In the genomic region with DNA sequence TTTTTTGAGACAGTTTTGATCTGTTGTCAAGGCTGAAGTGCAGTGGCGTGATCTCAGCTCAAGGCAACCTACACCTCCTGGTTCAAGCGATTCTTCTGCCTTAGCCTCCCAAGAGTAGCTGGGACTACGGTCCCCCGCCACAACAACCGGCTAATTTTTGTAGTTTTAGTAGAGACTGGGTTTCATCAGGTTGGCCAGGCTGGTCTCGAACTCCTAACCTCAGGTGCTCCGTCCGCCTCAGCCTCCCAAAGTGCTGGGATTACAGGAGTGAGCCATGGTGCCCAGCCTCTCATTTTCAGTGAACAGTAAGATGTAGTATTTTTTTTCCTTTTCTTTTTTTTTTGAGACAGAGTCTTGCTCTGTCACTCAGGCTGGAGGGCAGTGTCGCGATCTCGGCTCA, we compare ENCODE assay signal across 24 cellular contexts. TPM values are rescaled to one million over a fixed set of nuclear protein-coding genes. Genes with fewer than 3 reads are reported as not detected.
DNase-seq lines count a peak whose midpoint lies in the region; ATAC-seq, FAIRE-seq and TF ChIP-seq lines count a peak whose summit lies in the region.
"Had no signal": no experiment of that assay in that cellular context is flagged by ENCODE, and none has a peak within 500 bp of the region (broad histone marks: within the 10 kb centered on the region; RNA-seq: fewer than 3 reads in every experiment).

No MANE protein-coding gene starts in this region.

- DNase-seq in activated T-cell treated with anti-CD3 and anti-CD28 coated beads, Interleukin-2, amount 50 U/mL, for 72 hours: no peak
- no peak for DNase-seq in activated T-cell treated with anti-CD3 and anti-CD28 coated beads, Interleukin-2, amount 50 U/mL, for 4 hours
- no peak for DNase-seq in activated naive CD8-positive, alpha-beta T cell treated with anti-CD3 and anti-CD28 coated beads, Interleukin-2, amount 50 U/mL, for 24 hours
- DNase-seq in lower lobe of right lung: peak; percentile 31
- no peak for DNase-seq in pons (ENCODE audit: low spot score)
- no peak for DNase-seq in GM19239 (ENCODE audit: insufficient read length, low spot score)
- DNase-seq: AML-193; C1 segment of cervical spinal cord; CD8-positive, alpha-beta T cell; DMS153; IMR-90; MV-4-11; NCI-H1105 treated with DMSO at 0.1 percent for 48 hours; NCI-H2081; NCI-H2171; NCI-H345; NCI-H524; NCI-H774; SJCRH30 had no signal

- no peak overlapping the region for H3K4me3 Mint-ChIP-seq in activated T-cell treated with anti-CD3 and anti-CD28 coated beads, Interleukin-2, amount 50 U/mL, for 72 hours
- H3K4me3 Mint-ChIP-seq in activated T-cell treated with anti-CD3 and anti-CD28 coated beads, Interleukin-2, amount 50 U/mL, for 4 hours: no peak overlapping the region
- H3K4me3 Mint-ChIP-seq in activated naive CD8-positive, alpha-beta T cell treated with anti-CD3 and anti-CD28 coated beads, Interleukin-2, amount 50 U/mL, for 24 hours: no peak overlapping the region
- H3K4me3 Mint-ChIP-seq: CD8-positive, alpha-beta T cell had no signal

- intact Hi-C loops in lower lobe of right lung (cut with DNase I): loop anchor here (10.0 kb wide), 1 partner anchor 60 kb away; no protein-coding TSS in a partner anchor

- no peaks in the 10 kb centered on the region for H3K9me3 Mint-ChIP-seq in activated T-cell treated with anti-CD3 and anti-CD28 coated beads, Interleukin-2, amount 50 U/mL, for 72 hours
- H3K9me3 Mint-ChIP-seq in activated T-cell treated with anti-CD3 and anti-CD28 coated beads, Interleukin-2, amount 50 U/mL, for 4 hours: no peaks in the 10 kb centered on the region
- H3K9me3 Mint-ChIP-seq in activated naive CD8-positive, alpha-beta T cell treated with anti-CD3 and anti-CD28 coated beads, Interleukin-2, amount 50 U/mL, for 24 hours: no peaks in the 10 kb centered on the region
- H3K9me3 Mint-ChIP-seq: CD8-positive, alpha-beta T cell had no signal

- no peak overlapping the region for H3K4me3 ChIP-seq in lower lobe of right lung
- H3K4me3 ChIP-seq: SJCRH30 had no signal

- peaks cover 98% of the 10 kb centered on the region for H3K36me3 ChIP-seq in lower lobe of right lung

- ATAC-seq in activated T-cell treated with anti-CD3 and anti-CD28 coated beads, Interleukin-2, amount 50 U/mL, for 72 hours (replicated peaks in 1 of 2): no peak
- no peak for ATAC-seq in activated T-cell treated with anti-CD3 and anti-CD28 coated beads, Interleukin-2, amount 50 U/mL, for 4 hours
- ATAC-seq in activated naive CD8-positive, alpha-beta T cell treated with anti-CD3 and anti-CD28 coated beads, Interleukin-2, amount 50 U/mL, for 24 hours: no peak
- ATAC-seq in lower lobe of right lung (no peak), HG03280 (IDR thresholded peaks at IDR 0.05; ENCODE audit: unreplicated experiment) (no peak)
- ATAC-seq: CD8-positive, alpha-beta T cell; Panc1 had no signal

- H3K4me1 ChIP-seq in lower lobe of right lung: peaks cover 10% of the 10 kb centered on the region
- H3K4me1 ChIP-seq: SJCRH30 had no signal

- no peak for FAIRE-seq in GM19239 (lab: Jason Lieb, UNC)
- FAIRE-seq: GM18507, H54, HTR-8/SVneo had no signal

- no peak overlapping the region for H3K27ac ChIP-seq in lower lobe of right lung
- H3K27ac ChIP-seq: SJCRH30 had no signal

- no peaks in the 10 kb centered on the region for H3K27me3 Mint-ChIP-seq in activated T-cell treated with anti-CD3 and anti-CD28 coated beads, Interleukin-2, amount 50 U/mL, for 72 hours (ENCODE audit: low read depth)
- no peaks in the 10 kb centered on the region for H3K27me3 Mint-ChIP-seq in activated T-cell treated with anti-CD3 and anti-CD28 coated beads, Interleukin-2, amount 50 U/mL, for 4 hours (ENCODE audit: low read depth)
- no peaks in the 10 kb centered on the region for H3K27me3 Mint-ChIP-seq in activated naive CD8-positive, alpha-beta T cell treated with anti-CD3 and anti-CD28 coated beads, Interleukin-2, amount 50 U/mL, for 24 hours

- no peaks in the 10 kb centered on the region for H3K27me3 ChIP-seq in lower lobe of right lung (ENCODE audit: low read depth)
- H3K27me3 ChIP-seq: SJCRH30 had no signal

- peaks cover 7 to 28% of the 10 kb centered on the region in 2 donors for H3K36me3 Mint-ChIP-seq in activated T-cell treated with anti-CD3 and anti-CD28 coated beads, Interleukin-2, amount 50 U/mL, for 72 hours (ENCODE audit: insufficient read depth in 2 of 2)
- H3K36me3 Mint-ChIP-seq in activated T-cell treated with anti-CD3 and anti-CD28 coated beads, Interleukin-2, amount 50 U/mL, for 4 hours (ENCODE audit: insufficient read depth): peaks cover 32% of the 10 kb centered on the region
- H3K36me3 Mint-ChIP-seq in activated naive CD8-positive, alpha-beta T cell treated with anti-CD3 and anti-CD28 coated beads, Interleukin-2, amount 50 U/mL, for 24 hours (ENCODE audit: low read depth): peaks cover 63% of the 10 kb centered on the region

- peaks cover 36% of the 10 kb centered on the region for H3K4me1 Mint-ChIP-seq in activated T-cell treated with anti-CD3 and anti-CD28 coated beads, Interleukin-2, amount 50 U/mL, for 72 hours (ENCODE audit: low read depth)
- peaks cover 23% of the 10 kb centered on the region for H3K4me1 Mint-ChIP-seq in activated T-cell treated with anti-CD3 and anti-CD28 coated beads, Interleukin-2, amount 50 U/mL, for 4 hours (ENCODE audit: low read depth)
- H3K4me1 Mint-ChIP-seq in activated naive CD8-positive, alpha-beta T cell treated with anti-CD3 and anti-CD28 coated beads, Interleukin-2, amount 50 U/mL, for 24 hours: peaks cover 41% of the 10 kb centered on the region

- TF ChIP-seq CTCF in lower lobe of right lung (IDR thresholded peaks at IDR 0.05): no peak

- H3K27ac Mint-ChIP-seq in activated T-cell treated with anti-CD3 and anti-CD28 coated beads, Interleukin-2, amount 50 U/mL, for 72 hours: peak overlapping the region; percentile 13
- peak overlapping the region; percentile 39 for H3K27ac Mint-ChIP-seq in activated naive CD8-positive, alpha-beta T cell treated with anti-CD3 and anti-CD28 coated beads, Interleukin-2, amount 50 U/mL, for 24 hours
- H3K27ac Mint-ChIP-seq: CD8-positive, alpha-beta T cell had no signal

- H3K9me3 ChIP-seq in lower lobe of right lung: no peaks in the 10 kb centered on the region
- H3K9me3 ChIP-seq: SJCRH30 had no signal

RNA-seq across cellular contexts. Expression of a gene that starts 7.8 kb away (rescaled TPM):
- total RNA-seq in activated T-cell treated with anti-CD3 and anti-CD28 coated beads, Interleukin-2, amount 50 U/mL, for 72 hours: 100 to 1,000 TPM; 361 to 368 TPM
- total RNA-seq in activated T-cell treated with anti-CD3 and anti-CD28 coated beads, Interleukin-2, amount 50 U/mL, for 4 hours: 100 to 1,000 TPM; 594 to 609 (median 599) TPM
- total RNA-seq in lower lobe of right lung: 351 TPM

RNA-seq across cellular contexts. Expression of a gene that starts 20.7 kb away (rescaled TPM):
- 100 to 1,000 TPM; 162 to 188 TPM for total RNA-seq in activated T-cell treated with anti-CD3 and anti-CD28 coated beads, Interleukin-2, amount 50 U/mL, for 72 hours
- 100 to 1,000 TPM; 161 to 182 (median 167) TPM for total RNA-seq in activated T-cell treated with anti-CD3 and anti-CD28 coated beads, Interleukin-2, amount 50 U/mL, for 4 hours
- 61.1 TPM for total RNA-seq in lower lobe of right lung

RNA-seq across cellular contexts. Expression of a gene that starts 30.5 kb away (rescaled TPM):
- total RNA-seq in activated T-cell treated with anti-CD3 and anti-CD28 coated beads, Interleukin-2, amount 50 U/mL, for 72 hours: 100 to 1,000 TPM in 1 of 2 donors, 10 to 100 TPM in 1; 88.3 to 114 TPM
- total RNA-seq in activated T-cell treated with anti-CD3 and anti-CD28 coated beads, Interleukin-2, amount 50 U/mL, for 4 hours: 100 to 1,000 TPM; 115 to 137 (median 125) TPM
- 66.8 TPM for total RNA-seq in lower lobe of right lung

RNA-seq across cellular contexts. Expression of a gene that starts 43.5 kb away (rescaled TPM):
- total RNA-seq in activated T-cell treated with anti-CD3 and anti-CD28 coated beads, Interleukin-2, amount 50 U/mL, for 72 hours: 10 to 100 TPM; 56.5 to 65.9 TPM
- 100 to 1,000 TPM in 1 of 3 donors, 10 to 100 TPM in 2; 91.0 to 103 (median 91.4) TPM for total RNA-seq in activated T-cell treated with anti-CD3 and anti-CD28 coated beads, Interleukin-2, amount 50 U/mL, for 4 hours
- 34.9 TPM for total RNA-seq in lower lobe of right lung
